Comparison of ENCODE assay signal across 19 cellular contexts in the genomic region with DNA sequence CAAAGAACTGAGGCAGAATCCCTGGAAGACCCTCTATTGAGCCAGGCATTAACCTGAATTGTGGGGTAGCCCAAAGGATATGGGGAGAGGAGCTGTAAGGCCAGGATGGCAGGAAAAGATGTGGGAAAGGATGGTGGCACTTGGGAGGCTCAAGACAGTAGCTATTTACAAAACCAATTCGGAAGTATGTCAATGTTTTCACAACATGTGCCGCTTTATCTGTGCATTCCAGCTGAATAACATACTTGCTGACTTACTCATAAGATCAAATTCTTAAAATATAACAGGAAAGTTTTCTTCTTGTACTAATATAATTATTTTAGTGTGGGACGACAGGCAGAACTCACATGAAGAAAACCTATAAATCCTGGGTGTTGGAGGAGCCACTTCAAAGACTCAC. TPM values are rescaled to one million over a fixed set of nuclear protein-coding genes. Genes with fewer than 3 reads are reported as not detected.
DNase-seq lines count a peak whose midpoint lies in the region; ATAC-seq and TF ChIP-seq lines count a peak whose summit lies in the region.
"Had no signal": no experiment of that assay in that cellular context is flagged by ENCODE, and none has a peak within 500 bp of the region (broad histone marks: within the 10 kb centered on the region; RNA-seq: fewer than 3 reads in every experiment).

No MANE protein-coding gene starts in this region.

- ATAC-seq in HG02678 (IDR thresholded peaks at IDR 0.05; ENCODE audit: unreplicated experiment) (no peak), HG02973 (IDR thresholded peaks at IDR 0.05; ENCODE audit: unreplicated experiment) (no peak)
- ATAC-seq: naive thymus-derived CD4-positive, alpha-beta T cell; stimulated activated naive B cell treated with anti-CD40 and anti-IgM and Interleukin-4, amounts not matched to agents 10 μg/mL and 1 μg/mL and 100 μg/mL, for 72 hours had no signal

- in situ Hi-C loops in GM23248 (cut with MboI), result no loop called here

- no peak for TF ChIP-seq RAD21 in SK-N-SH (IDR thresholded peaks at IDR 0.05; ENCODE audit: low read length)

- H4K12ac ChIP-seq in trophoblast cell (ENCODE audit: low read depth, low read length), result no peak overlapping the region

- POLR2A ChIA-PET in SK-N-SH (lab: Yijun Ruan, JAX), result no interaction called here

- H3K27ac ChIP-seq in GM23248 (no peak overlapping the region), SK-N-SH (ENCODE audit: low read depth in 2 of 2, low read length in 1 of 2) (peak overlapping the region in 1 of 2 experiments; percentile 3; a peak in 1 of 4 replicates), fibroblast of lung (ENCODE audit: insufficient read depth, low read length) (no peak overlapping the region), trophoblast cell (ENCODE audit: low read depth, low read length) (no peak overlapping the region)
- H3K27ac ChIP-seq: spleen, tibial nerve had no signal

- H2AK5ac ChIP-seq in trophoblast cell (ENCODE audit: low read length), result no peak overlapping the region

- H3K79me2 ChIP-seq in GM23248 (ENCODE audit: insufficient read depth) (no peaks in the 10 kb centered on the region), SK-N-SH (ENCODE audit: insufficient read depth) (no peaks in the 10 kb centered on the region), fibroblast of lung (ENCODE audit: control insufficient read depth, insufficient read depth, low read length) (no peaks in the 10 kb centered on the region), trophoblast cell (ENCODE audit: control insufficient read depth, insufficient read depth, low read length, poor library complexity) (no peaks in the 10 kb centered on the region)

- no peaks in the 10 kb centered on the region for H3K79me1 ChIP-seq in trophoblast cell (ENCODE audit: low read length)

- H2BK120ac ChIP-seq in trophoblast cell (ENCODE audit: insufficient read depth, low read length, poor library complexity), result no peak overlapping the region

- H4K8ac ChIP-seq in trophoblast cell (ENCODE audit: low read depth, low read length), result no peak overlapping the region

- H3K9me2 ChIP-seq in GM23248 (ENCODE audit: insufficient read depth) (no peaks in the 10 kb centered on the region), SK-N-SH (no peaks in the 10 kb centered on the region)

- H3F3A ChIP-seq in GM23248 (ENCODE audit: insufficient read depth), result no peaks in the 10 kb centered on the region
- H3F3A ChIP-seq in SK-N-SH (replicated peaks; ENCODE audit: insufficient read depth), result peaks cover 10% of the 10 kb centered on the region

- peak overlapping the region; percentile 48 for H3K4me2 ChIP-seq in GM23248 (ENCODE audit: unreplicated experiment)
- H3K4me2 ChIP-seq in SK-N-SH, result peak overlapping the region; percentile 6; the same call in 1 of the 2 replicates
- H3K4me2 ChIP-seq in fibroblast of lung (ENCODE audit: extremely low read depth, insufficient read depth, low read length), result no peak overlapping the region
- no peak overlapping the region for H3K4me2 ChIP-seq in trophoblast cell (ENCODE audit: low read length)

- H3K14ac ChIP-seq in trophoblast cell (ENCODE audit: low read length), result no peak overlapping the region

- no peak overlapping the region for H4K91ac ChIP-seq in trophoblast cell (ENCODE audit: low read depth, low read length)

- H3K18ac ChIP-seq in trophoblast cell (ENCODE audit: low read length), result no peak overlapping the region

- H2BK5ac ChIP-seq in trophoblast cell (ENCODE audit: low read depth, low read length, poor library complexity), result no peak overlapping the region

- H4K20me1 ChIP-seq in GM23248 (ENCODE audit: insufficient read depth), result no peaks in the 10 kb centered on the region
- H4K20me1 ChIP-seq in SK-N-SH (ENCODE audit: insufficient read depth), result no peaks in the 10 kb centered on the region
- no peaks in the 10 kb centered on the region for H4K20me1 ChIP-seq in fibroblast of lung (ENCODE audit: control insufficient read depth, extremely low read depth, insufficient read depth, low read length)

- no peak overlapping the region for H3K4ac ChIP-seq in trophoblast cell (ENCODE audit: low read depth, low read length)

- no peaks in the 10 kb centered on the region for H3K9me3 ChIP-seq in GM23248 (ENCODE audit: low read depth)
- no peaks in the 10 kb centered on the region for H3K9me3 ChIP-seq in SK-N-SH
- no peaks in the 10 kb centered on the region for H3K9me3 ChIP-seq in fibroblast of lung (ENCODE audit: control insufficient read depth, insufficient read depth, low read depth, low read length)
- H3K9me3 ChIP-seq in trophoblast cell (ENCODE audit: insufficient read depth, low read depth, low read length), result no peaks in the 10 kb centered on the region
- no peaks in the 10 kb centered on the region for H3K9me3 ChIP-seq in MG63
- H3K9me3 ChIP-seq: spleen, tibial nerve had no signal

- H3K27me3 ChIP-seq in GM23248 (replicated peaks; ENCODE audit: insufficient read depth) (no peaks in the 10 kb centered on the region), SK-N-SH (ENCODE audit: insufficient read depth) (no peaks in the 10 kb centered on the region), fibroblast of lung (ENCODE audit: control insufficient read depth, insufficient read depth, low read length) (no peaks in the 10 kb centered on the region), trophoblast cell (ENCODE audit: insufficient read depth, low read length) (no peaks in the 10 kb centered on the region), MG63 (no peaks in the 10 kb centered on the region)
- H3K27me3 ChIP-seq: spleen, tibial nerve had no signal

- H3K36me3 ChIP-seq in GM23248 (ENCODE audit: low read depth) (no peaks in the 10 kb centered on the region), SK-N-SH (replicated peaks in 1 of 2; ENCODE audit: control insufficient read depth in 1 of 2, insufficient read depth in 2 of 2, low read length in 1 of 2) (peaks cover 0 to 4% of the 10 kb centered on the region in 2 experiments), fibroblast of lung (ENCODE audit: control insufficient read depth, insufficient read depth, low read length) (no peaks in the 10 kb centered on the region), trophoblast cell (ENCODE audit: control insufficient read depth in 1 of 2, insufficient read depth in 2 of 2, low read length in 2 of 2) (no peaks in the 10 kb centered on the region), MG63 (no peaks in the 10 kb centered on the region)
- H3K36me3 ChIP-seq: spleen, tibial nerve had no signal

- TF ChIP-seq CTCF in SK-N-SH (IDR thresholded peaks at IDR 0.05), result no peak
- TF ChIP-seq CTCF in fibroblast of lung (conservative IDR thresholded peaks at IDR 0.05 in 1 of 2, IDR thresholded peaks at IDR 0.05 in 1 of 2; ENCODE audit: low read depth in 1 of 2, low read length in 2 of 2), result no peak

- 9 to 13% methylated on average over 3 of the region's 3 CpGs for WGBS in GM23248 (ENCODE audit: low coverage in 1 of 2, low lambda C conversion rate in 2 of 2, missing lambda C conversion rate in 2 of 2), 2 experiments
- 50% methylated on average over 3 of the region's 3 CpGs for WGBS in SK-N-SH (ENCODE audit: low lambda C conversion rate)
- no CpG with 5 or more reads among the region's 3 CpGs for WGBS in trophoblast cell (ENCODE audit: extremely low coverage, insufficient coverage, insufficient read length)

- peak; percentile 54 for DNase-seq in GM23248
- no peak for DNase-seq in SK-N-SH
- peak; percentile 56 to 85 for DNase-seq in fibroblast of lung (ENCODE audit: low read depth in 2 of 2)
- no peak for DNase-seq in trophoblast cell
- DNase-seq in MG63, result no peak
- no peak for DNase-seq in central memory CD4-positive, alpha-beta T cell
- DNase-seq: activated CD4-positive, CD25-positive, alpha-beta regulatory T cell treated with anti-CD3 and anti-CD28 coated beads, Interleukin-2, amount 50 U/mL, for 72 hours; C1 segment of cervical spinal cord; cerebellar nuclear complex; naive thymus-derived CD4-positive, alpha-beta T cell; NCI-H1694 treated with DMSO at 0.1 percent for 48 hours; posterior cingulate gyrus; SHP77 treated with DMSO at 0.1 percent for 48 hours; spleen; stimulated activated naive B cell treated with anti-CD40 and anti-IgM and Interleukin-4, amounts not matched to agents 10 μg/mL and 1 μg/mL and 100 μg/mL, for 72 hours had no signal

- H3K4me1 ChIP-seq in GM23248 (ENCODE audit: insufficient read depth), result peaks cover 26% of the 10 kb centered on the region
- no peaks in the 10 kb centered on the region; a peak in 2 of 4 replicates for H3K4me1 ChIP-seq in SK-N-SH (ENCODE audit: control insufficient read depth in 1 of 2, insufficient read depth in 2 of 2, low read depth in 1 of 2, low read length in 1 of 2)
- H3K4me1 ChIP-seq in fibroblast of lung (ENCODE audit: control insufficient read depth, extremely low read depth, insufficient read depth, low read length), result peaks cover 6% of the 10 kb centered on the region
- H3K4me1 ChIP-seq in trophoblast cell (ENCODE audit: control insufficient read depth in 1 of 2, insufficient read depth in 2 of 2, low read length in 2 of 2), result no peaks in the 10 kb centered on the region
- H3K4me1 ChIP-seq: spleen, tibial nerve had no signal

- H3K4me3 ChIP-seq in GM23248 (no peak overlapping the region), SK-N-SH (ENCODE audit: low read depth in 2 of 2, low read length in 1 of 2) (no peak overlapping the region), fibroblast of lung (replicated peaks in 1 of 4; ENCODE audit: control extremely low read depth in 1 of 4, insufficient read depth in 1 of 4, low read depth in 3 of 4, low read length in 4 of 4) (no peak overlapping the region), trophoblast cell (ENCODE audit: low read depth, low read length) (no peak overlapping the region), MG63 (no peak overlapping the region)
- H3K4me3 ChIP-seq: lung, spleen, tibial nerve had no signal

- H2AFZ ChIP-seq in GM23248, result no peak overlapping the region
- H2AFZ ChIP-seq in SK-N-SH (ENCODE audit: low read depth), result no peak overlapping the region
- no peak overlapping the region for H2AFZ ChIP-seq in fibroblast of lung (ENCODE audit: low read length)
- H2AFZ ChIP-seq in trophoblast cell (ENCODE audit: insufficient read depth, low read length, poor library complexity), result no peak overlapping the region

- CTCF ChIA-PET in SK-N-SH (lab: Yijun Ruan, JAX), result interaction anchor here (1.0 kb wide), 1 partner anchor 118 kb away, joined by 3 read pairs; no protein-coding TSS in a partner anchor

- H2BK12ac ChIP-seq in trophoblast cell (ENCODE audit: low read length), result no peak overlapping the region

- peak overlapping the region; percentile 50 for H3K23ac ChIP-seq in trophoblast cell (ENCODE audit: low read length)

- H3K9ac ChIP-seq in GM23248 (no peak overlapping the region), SK-N-SH (no peak overlapping the region), fibroblast of lung (ENCODE audit: insufficient read depth, low read length) (no peak overlapping the region), trophoblast cell (ENCODE audit: low read length) (no peak overlapping the region)

- TF ChIP-seq EP300 in SK-N-SH (IDR thresholded peaks at IDR 0.05; ENCODE audit: borderline replicate concordance in 1 of 2, low read depth in 1 of 2, low read length in 1 of 2), result no peak

RNA-seq across cellular contexts. Expression of gene BBS10, which starts 10.6 kb away (rescaled TPM):
- 13.9 and 15.8 TPM in 2 replicates for total RNA-seq in GM23248 (2014; rRNA removed; shearing (Covaris generic))
- polyA plus RNA-seq in GM23248 (2016; fragmentation: Nextera tagmentation; extraction: Ambion mirVana) (14.4 and 16.8 TPM in 2 replicates), SK-N-SH (2012; rRNA removed) (5.6 and 9.2 TPM in 2 replicates), fibroblast of lung (14.2 and 19.0 TPM in 2 replicates)
- polyA plus RNA-seq in SK-N-SH (2012; cell fraction: cytosol; rRNA removed), result 11.6 and 12.0 TPM in 2 replicates
- 2.1 and 6.7 TPM in 2 replicates for polyA plus RNA-seq in SK-N-SH (2012; cell fraction: nucleus; rRNA removed)
- total RNA-seq in fibroblast of lung, result 21.1 and 31.0 TPM in 2 replicates
- polyA plus RNA-seq in fibroblast of lung (2012), result 7.2 and 9.8 TPM in 2 replicates
- 0.98 and 1.8 TPM in 2 replicates for polyA minus RNA-seq in fibroblast of lung (ENCODE audit: low replicate concordance)
- polyA plus RNA-seq in trophoblast cell (2013), result 5.4 TPM in 2 replicates
- total RNA-seq in MG63 (2014; rRNA removed; shearing (Covaris generic); ENCODE audit: low replicate concordance), result 7.6 and 17.5 TPM in 2 replicates

Comparison
In these comparisons a context has a peak if more than half of its experiments do, and no peak if none do; other contexts are left out.
1. DNase-seq: peak in GM23248 (single experiment) and fibroblast of lung (2 of 2); none in SK-N-SH (single experiment), trophoblast cell (0 of 2), MG63 (single experiment) and central memory CD4-positive, alpha-beta T cell (single experiment).
2. H3K4me2 ChIP-seq: peak in GM23248 (single experiment) and SK-N-SH (single experiment); none in fibroblast of lung (single experiment) and trophoblast cell (single experiment).